In the genomic region with DNA sequence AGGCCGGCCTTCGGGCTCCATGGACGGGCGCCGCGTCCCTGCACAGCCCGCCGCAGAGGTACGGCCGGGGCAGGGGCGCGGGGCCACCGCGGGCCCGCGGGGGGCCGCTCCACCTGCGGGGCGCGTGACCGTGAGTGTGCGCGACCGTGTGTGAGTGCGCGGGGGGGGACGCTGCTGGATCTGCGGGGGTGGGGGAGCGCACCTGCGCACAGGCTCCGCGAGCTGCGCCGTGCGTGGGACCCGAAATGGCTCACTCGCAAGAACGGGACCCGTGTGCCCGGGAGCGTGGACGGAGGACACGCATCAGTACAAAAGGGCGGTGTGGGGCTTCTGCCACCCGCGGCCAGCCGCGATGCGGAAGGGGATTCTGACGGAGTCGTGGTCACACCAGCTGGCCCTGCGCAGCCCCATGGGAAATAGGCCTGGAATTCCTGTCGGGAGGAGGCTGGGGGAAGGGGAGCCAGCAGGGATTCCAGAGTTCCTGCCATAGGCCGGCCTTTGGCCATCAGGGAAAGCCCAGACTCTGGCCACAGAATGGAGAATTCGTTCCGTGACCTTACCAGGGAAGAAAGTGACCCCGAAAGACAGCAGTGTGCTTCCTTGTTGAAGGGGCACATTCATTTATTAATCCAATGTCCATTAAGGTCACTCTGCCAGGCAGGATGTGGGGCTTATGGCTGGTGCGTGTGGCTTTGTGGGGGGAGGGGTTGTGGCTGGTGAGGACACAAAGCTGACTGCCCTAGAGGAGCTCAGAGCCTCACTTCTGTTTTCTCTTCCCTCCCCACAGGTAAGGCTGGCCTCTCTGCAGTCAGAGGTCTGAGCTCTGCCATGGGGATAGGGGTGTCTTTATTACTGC, we compare ENCODE assay signal across 1 cellular context.
TF ChIP-seq lines count a peak whose summit lies in the region.

No MANE protein-coding gene starts in this region.

TF ChIP-seq in K562, 482 proteins besides CTCF, POLR2A, EP300 and RAD21 (continued from another document and continues in another):
- TF ChIP-seq, protein P1, sequence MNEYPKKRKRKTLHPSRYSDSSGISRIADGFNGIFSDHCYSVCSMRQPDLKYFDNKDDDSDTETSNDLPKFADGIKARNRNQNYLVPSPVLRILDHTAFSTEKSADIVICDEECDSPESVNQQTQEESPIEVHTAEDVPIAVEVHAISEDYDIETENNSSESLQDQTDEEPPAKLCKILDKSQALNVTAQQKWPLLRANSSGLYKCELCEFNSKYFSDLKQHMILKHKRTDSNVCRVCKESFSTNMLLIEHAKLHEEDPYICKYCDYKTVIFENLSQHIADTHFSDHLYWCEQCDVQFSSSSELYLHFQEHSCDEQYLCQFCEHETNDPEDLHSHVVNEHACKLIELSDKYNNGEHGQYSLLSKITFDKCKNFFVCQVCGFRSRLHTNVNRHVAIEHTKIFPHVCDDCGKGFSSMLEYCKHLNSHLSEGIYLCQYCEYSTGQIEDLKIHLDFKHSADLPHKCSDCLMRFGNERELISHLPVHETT (CRISPR knock-in tag; conservative IDR thresholded peaks at IDR 0.05 in 1 of 2, IDR thresholded peaks at IDR 0.05 in 1 of 2) = peak in 1 of 2 experiments; percentile 13; a peak in 1 of 4 replicates
- TF ChIP-seq SETDB1 (IDR thresholded peaks at IDR 0.05; ENCODE audit: low read length) (no peak), FOXM1 (IDR thresholded peaks at IDR 0.05; ENCODE audit: low read depth) (no peak), FOXM1 (CRISPR knock-in tag; IDR thresholded peaks at IDR 0.05; ENCODE audit: low read depth) (0 out of 2 replicates have a peak, but pooled peaks have one; percentile 30), WHSC1 (IDR thresholded peaks at IDR 0.05; ENCODE audit: low read length) (no peak), NBN (IDR thresholded peaks at IDR 0.05; ENCODE audit: low read depth) (0 out of 2 replicates have a peak, but pooled peaks have one; percentile 80), SAFB (IDR thresholded peaks at IDR 0.05; ENCODE audit: borderline replicate concordance, low read depth, low read length) (peak; percentile 88), CTBP1 (IDR thresholded peaks at IDR 0.05; ENCODE audit: borderline replicate concordance) (0 out of 2 replicates have a peak, but pooled peaks have one; percentile 7), NONO (IDR thresholded peaks at IDR 0.05; ENCODE audit: low read depth in 2 of 2, low read length in 1 of 2) (peak; percentile 50 to 81; a peak in 3 of 4 replicates), STAT5B (CRISPR knock-in tag; IDR thresholded peaks at IDR 0.05) (no peak), ZNF431 (CRISPR knock-in tag; IDR thresholded peaks at IDR 0.05) (no peak), HDGF (IDR thresholded peaks at IDR 0.05) (0 out of 2 replicates have a peak, but pooled peaks have one; percentile 68), HMGN3 (IDR thresholded peaks at IDR 0.05; ENCODE audit: borderline replicate concordance, extremely low read depth, insufficient read length, low read depth, low read length) (peak; percentile 74), RBBP5 (IDR thresholded peaks at IDR 0.05; ENCODE audit: borderline replicate concordance, insufficient read depth, low read length, poor library complexity, severe bottlenecking) (peak; percentile 70), ATF7 (IDR thresholded peaks at IDR 0.05) (no peak), TAF1 (IDR thresholded peaks at IDR 0.05; ENCODE audit: control insufficient read depth, extremely low read depth, insufficient read depth, low read length, severe bottlenecking) (peak; percentile 12), CHD1 (IDR thresholded peaks at IDR 0.05; ENCODE audit: low read length) (peak; percentile 97), NRF1 (conservative IDR thresholded peaks at IDR 0.05 in 1 of 2, IDR thresholded peaks at IDR 0.05 in 1 of 2) (peak; percentile 85 to 88), CAMTA2 (CRISPR knock-in tag; conservative IDR thresholded peaks at IDR 0.05) (peak; percentile 57; the same call in 1 of the 2 replicates), RBM14 (IDR thresholded peaks at IDR 0.05; ENCODE audit: borderline replicate concordance, insufficient read depth, low read depth, low read length) (0 out of 2 replicates have a peak, but pooled peaks have one; percentile 17), ZNF780A (CRISPR knock-in tag; IDR thresholded peaks at IDR 0.05) (no peak), KAT8 (IDR thresholded peaks at IDR 0.05; ENCODE audit: low read depth) (no peak), POLR2H (tag; IDR thresholded peaks at IDR 0.05; ENCODE audit: low read depth) (no peak), ZNF174 (CRISPR knock-in tag; IDR thresholded peaks at IDR 0.05) (no peak), MCM3 (IDR thresholded peaks at IDR 0.05) (no peak), ELF2 (CRISPR knock-in tag; IDR thresholded peaks at IDR 0.05) (peak; percentile 61; the same call in 1 of the 2 replicates), RBM39 (optimal IDR thresholded peaks at IDR 0.05; ENCODE audit: low read depth, low read length) (peak; percentile 86), ZEB2 (IDR thresholded peaks at IDR 0.05) (no peak), SPI1 (IDR thresholded peaks at IDR 0.05; ENCODE audit: borderline replicate concordance, low read depth, low read length) (peak; percentile 53; the same call in 1 of the 2 replicates)
- TF ChIP-seq, protein P2, sequence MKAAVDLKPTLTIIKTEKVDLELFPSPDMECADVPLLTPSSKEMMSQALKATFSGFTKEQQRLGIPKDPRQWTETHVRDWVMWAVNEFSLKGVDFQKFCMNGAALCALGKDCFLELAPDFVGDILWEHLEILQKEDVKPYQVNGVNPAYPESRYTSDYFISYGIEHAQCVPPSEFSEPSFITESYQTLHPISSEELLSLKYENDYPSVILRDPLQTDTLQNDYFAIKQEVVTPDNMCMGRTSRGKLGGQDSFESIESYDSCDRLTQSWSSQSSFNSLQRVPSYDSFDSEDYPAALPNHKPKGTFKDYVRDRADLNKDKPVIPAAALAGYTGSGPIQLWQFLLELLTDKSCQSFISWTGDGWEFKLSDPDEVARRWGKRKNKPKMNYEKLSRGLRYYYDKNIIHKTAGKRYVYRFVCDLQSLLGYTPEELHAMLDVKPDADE (conservative IDR thresholded peaks at IDR 0.05; ENCODE audit: control insufficient read depth, low read depth, low read length) = 0 out of 2 replicates have a peak, but pooled peaks have one; percentile 50
- TF ChIP-seq, protein P3, sequence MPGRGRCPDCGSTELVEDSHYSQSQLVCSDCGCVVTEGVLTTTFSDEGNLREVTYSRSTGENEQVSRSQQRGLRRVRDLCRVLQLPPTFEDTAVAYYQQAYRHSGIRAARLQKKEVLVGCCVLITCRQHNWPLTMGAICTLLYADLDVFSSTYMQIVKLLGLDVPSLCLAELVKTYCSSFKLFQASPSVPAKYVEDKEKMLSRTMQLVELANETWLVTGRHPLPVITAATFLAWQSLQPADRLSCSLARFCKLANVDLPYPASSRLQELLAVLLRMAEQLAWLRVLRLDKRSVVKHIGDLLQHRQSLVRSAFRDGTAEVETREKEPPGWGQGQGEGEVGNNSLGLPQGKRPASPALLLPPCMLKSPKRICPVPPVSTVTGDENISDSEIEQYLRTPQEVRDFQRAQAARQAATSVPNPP (IDR thresholded peaks at IDR 0.05; ENCODE audit: borderline replicate concordance, insufficient read depth, insufficient read length) = no peak
- TF ChIP-seq, protein P4, sequence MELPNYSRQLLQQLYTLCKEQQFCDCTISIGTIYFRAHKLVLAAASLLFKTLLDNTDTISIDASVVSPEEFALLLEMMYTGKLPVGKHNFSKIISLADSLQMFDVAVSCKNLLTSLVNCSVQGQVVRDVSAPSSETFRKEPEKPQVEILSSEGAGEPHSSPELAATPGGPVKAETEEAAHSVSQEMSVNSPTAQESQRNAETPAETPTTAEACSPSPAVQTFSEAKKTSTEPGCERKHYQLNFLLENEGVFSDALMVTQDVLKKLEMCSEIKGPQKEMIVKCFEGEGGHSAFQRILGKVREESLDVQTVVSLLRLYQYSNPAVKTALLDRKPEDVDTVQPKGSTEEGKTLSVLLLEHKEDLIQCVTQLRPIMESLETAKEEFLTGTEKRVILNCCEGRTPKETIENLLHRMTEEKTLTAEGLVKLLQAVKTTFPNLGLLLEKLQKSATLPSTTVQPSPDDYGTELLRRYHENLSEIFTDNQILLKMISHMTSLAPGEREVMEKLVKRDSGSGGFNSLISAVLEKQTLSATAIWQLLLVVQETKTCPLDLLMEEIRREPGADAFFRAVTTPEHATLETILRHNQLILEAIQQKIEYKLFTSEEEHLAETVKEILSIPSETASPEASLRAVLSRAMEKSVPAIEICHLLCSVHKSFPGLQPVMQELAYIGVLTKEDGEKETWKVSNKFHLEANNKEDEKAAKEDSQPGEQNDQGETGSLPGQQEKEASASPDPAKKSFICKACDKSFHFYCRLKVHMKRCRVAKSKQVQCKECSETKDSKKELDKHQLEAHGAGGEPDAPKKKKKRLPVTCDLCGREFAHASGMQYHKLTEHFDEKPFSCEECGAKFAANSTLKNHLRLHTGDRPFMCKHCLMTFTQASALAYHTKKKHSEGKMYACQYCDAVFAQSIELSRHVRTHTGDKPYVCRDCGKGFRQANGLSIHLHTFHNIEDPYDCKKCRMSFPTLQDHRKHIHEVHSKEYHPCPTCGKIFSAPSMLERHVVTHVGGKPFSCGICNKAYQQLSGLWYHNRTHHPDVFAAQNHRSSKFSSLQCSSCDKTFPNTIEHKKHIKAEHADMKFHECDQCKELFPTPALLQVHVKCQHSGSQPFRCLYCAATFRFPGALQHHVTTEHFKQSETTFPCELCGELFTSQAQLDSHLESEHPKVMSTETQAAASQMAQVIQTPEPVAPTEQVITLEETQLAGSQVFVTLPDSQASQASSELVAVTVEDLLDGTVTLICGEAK (IDR thresholded peaks at IDR 0.05) = peak; percentile 63
- TF ChIP-seq, protein P4 (CRISPR knock-in tag; IDR thresholded peaks at IDR 0.05) = 0 out of 2 replicates have a peak, but pooled peaks have one; percentile 10
- TF ChIP-seq, protein P5, sequence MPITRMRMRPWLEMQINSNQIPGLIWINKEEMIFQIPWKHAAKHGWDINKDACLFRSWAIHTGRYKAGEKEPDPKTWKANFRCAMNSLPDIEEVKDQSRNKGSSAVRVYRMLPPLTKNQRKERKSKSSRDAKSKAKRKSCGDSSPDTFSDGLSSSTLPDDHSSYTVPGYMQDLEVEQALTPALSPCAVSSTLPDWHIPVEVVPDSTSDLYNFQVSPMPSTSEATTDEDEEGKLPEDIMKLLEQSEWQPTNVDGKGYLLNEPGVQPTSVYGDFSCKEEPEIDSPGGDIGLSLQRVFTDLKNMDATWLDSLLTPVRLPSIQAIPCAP (CRISPR knock-in tag; IDR thresholded peaks at IDR 0.05; ENCODE audit: borderline replicate concordance) = 0 out of 2 replicates have a peak, but pooled peaks have one; percentile 70
- TF ChIP-seq, protein P6, sequence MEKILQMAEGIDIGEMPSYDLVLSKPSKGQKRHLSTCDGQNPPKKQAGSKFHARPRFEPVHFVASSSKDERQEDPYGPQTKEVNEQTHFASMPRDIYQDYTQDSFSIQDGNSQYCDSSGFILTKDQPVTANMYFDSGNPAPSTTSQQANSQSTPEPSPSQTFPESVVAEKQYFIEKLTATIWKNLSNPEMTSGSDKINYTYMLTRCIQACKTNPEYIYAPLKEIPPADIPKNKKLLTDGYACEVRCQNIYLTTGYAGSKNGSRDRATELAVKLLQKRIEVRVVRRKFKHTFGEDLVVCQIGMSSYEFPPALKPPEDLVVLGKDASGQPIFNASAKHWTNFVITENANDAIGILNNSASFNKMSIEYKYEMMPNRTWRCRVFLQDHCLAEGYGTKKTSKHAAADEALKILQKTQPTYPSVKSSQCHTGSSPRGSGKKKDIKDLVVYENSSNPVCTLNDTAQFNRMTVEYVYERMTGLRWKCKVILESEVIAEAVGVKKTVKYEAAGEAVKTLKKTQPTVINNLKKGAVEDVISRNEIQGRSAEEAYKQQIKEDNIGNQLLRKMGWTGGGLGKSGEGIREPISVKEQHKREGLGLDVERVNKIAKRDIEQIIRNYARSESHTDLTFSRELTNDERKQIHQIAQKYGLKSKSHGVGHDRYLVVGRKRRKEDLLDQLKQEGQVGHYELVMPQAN (IDR thresholded peaks at IDR 0.05; ENCODE audit: borderline replicate concordance) = peak; percentile 68
- TF ChIP-seq, protein P7, sequence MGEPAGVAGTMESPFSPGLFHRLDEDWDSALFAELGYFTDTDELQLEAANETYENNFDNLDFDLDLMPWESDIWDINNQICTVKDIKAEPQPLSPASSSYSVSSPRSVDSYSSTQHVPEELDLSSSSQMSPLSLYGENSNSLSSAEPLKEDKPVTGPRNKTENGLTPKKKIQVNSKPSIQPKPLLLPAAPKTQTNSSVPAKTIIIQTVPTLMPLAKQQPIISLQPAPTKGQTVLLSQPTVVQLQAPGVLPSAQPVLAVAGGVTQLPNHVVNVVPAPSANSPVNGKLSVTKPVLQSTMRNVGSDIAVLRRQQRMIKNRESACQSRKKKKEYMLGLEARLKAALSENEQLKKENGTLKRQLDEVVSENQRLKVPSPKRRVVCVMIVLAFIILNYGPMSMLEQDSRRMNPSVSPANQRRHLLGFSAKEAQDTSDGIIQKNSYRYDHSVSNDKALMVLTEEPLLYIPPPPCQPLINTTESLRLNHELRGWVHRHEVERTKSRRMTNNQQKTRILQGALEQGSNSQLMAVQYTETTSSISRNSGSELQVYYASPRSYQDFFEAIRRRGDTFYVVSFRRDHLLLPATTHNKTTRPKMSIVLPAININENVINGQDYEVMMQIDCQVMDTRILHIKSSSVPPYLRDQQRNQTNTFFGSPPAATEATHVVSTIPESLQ (CRISPR knock-in tag; IDR thresholded peaks at IDR 0.05) = 0 out of 2 replicates have a peak, but pooled peaks have one; percentile 10
- TF ChIP-seq, protein P8, sequence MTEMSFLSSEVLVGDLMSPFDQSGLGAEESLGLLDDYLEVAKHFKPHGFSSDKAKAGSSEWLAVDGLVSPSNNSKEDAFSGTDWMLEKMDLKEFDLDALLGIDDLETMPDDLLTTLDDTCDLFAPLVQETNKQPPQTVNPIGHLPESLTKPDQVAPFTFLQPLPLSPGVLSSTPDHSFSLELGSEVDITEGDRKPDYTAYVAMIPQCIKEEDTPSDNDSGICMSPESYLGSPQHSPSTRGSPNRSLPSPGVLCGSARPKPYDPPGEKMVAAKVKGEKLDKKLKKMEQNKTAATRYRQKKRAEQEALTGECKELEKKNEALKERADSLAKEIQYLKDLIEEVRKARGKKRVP (CRISPR knock-in tag; IDR thresholded peaks at IDR 0.05) = peak; percentile 34; the same call in 1 of the 2 replicates
